22 cellular contexts compared by ENCODE assay signal in genomic region chr1:39865762-39866161, GRCh38. TPM values are rescaled to one million over a fixed set of nuclear protein-coding genes. Genes with fewer than 3 reads are reported as not detected.
"Had no signal": no experiment of that assay in that cellular context is flagged by ENCODE, and none has a peak within 500 bp of the region (broad histone marks: within the 10 kb centered on the region; RNA-seq: fewer than 3 reads in every experiment).

No MANE protein-coding gene starts in this region.

- ATAC-seq: gastrocnemius medialis; heart right ventricle; left lobe of liver; natural killer cell treated with Interleukin-12 subunit alpha and Interleukin-12 subunit beta and Interleukin-15 and Interleukin-18, amount 100 ng/mL, for 72 hours; right cardiac atrium; stimulated activated naive CD8-positive, alpha-beta T cell treated with anti-CD3 and anti-CD28 coated beads, Interleukin-15, Interleukin-2, amounts not matched to agents 100 U/mL and 50 U/mL, for 24 hours had no signal

- H3K4me2 ChIP-seq: neural progenitor cell had no signal

- H3K9ac ChIP-seq: neural progenitor cell had no signal

- H3K4me3 Mint-ChIP-seq: natural killer cell treated with Interleukin-12 subunit alpha and Interleukin-12 subunit beta and Interleukin-15 and Interleukin-18, amount 100 ng/mL, for 72 hours; neural progenitor cell; type B pancreatic cell had no signal

- H3K27me3 ChIP-seq: dorsolateral prefrontal cortex, esophagus muscularis mucosa, gastrocnemius medialis, heart right ventricle, neural progenitor cell, ovary, suprapubic skin, thyroid gland had no signal

- DNase-seq: cortex of kidney; dorsolateral prefrontal cortex; effector CD8-positive, alpha-beta T cell; gastrocnemius medialis; heart right ventricle; hypothalamus; mammary epithelial cell; nucleus accumbens; ovary; right cardiac atrium; small intestine; stimulated activated CD4-positive, alpha-beta T cell treated with anti-CD3 and anti-CD28 coated beads, Interleukin-2, amount 100 ng/mL, for 48 hours; stimulated activated naive CD8-positive, alpha-beta T cell treated with anti-CD3 and anti-CD28 coated beads, Interleukin-15, Interleukin-2, amounts not matched to agents 100 U/mL and 50 U/mL, for 24 hours; thyroid gland had no signal

- H2AFZ ChIP-seq: neural progenitor cell had no signal

- H3K27me3 Mint-ChIP-seq: natural killer cell treated with Interleukin-12 subunit alpha and Interleukin-12 subunit beta and Interleukin-15 and Interleukin-18, amount 100 ng/mL, for 72 hours; progenitor cell of endocrine pancreas; type B pancreatic cell had no signal

- H3K4me3 ChIP-seq: dorsolateral prefrontal cortex, esophagus muscularis mucosa, gastrocnemius medialis, heart right ventricle, neural progenitor cell, ovary, suprapubic skin, thyroid gland had no signal

- H3K9me3 ChIP-seq: esophagus muscularis mucosa, gastrocnemius medialis, heart right ventricle, ovary, suprapubic skin, thyroid gland had no signal

- H3K27ac Mint-ChIP-seq: natural killer cell treated with Interleukin-12 subunit alpha and Interleukin-12 subunit beta and Interleukin-15 and Interleukin-18, amount 100 ng/mL, for 72 hours; neural progenitor cell; progenitor cell of endocrine pancreas; type B pancreatic cell had no signal

- H3K9me3 Mint-ChIP-seq: natural killer cell treated with Interleukin-12 subunit alpha and Interleukin-12 subunit beta and Interleukin-15 and Interleukin-18, amount 100 ng/mL, for 72 hours; type B pancreatic cell had no signal

- H3K27ac ChIP-seq: dorsolateral prefrontal cortex, esophagus muscularis mucosa, gastrocnemius medialis, heart right ventricle, neural progenitor cell, ovary, suprapubic skin, thyroid gland had no signal

- H3K4me1 ChIP-seq: esophagus muscularis mucosa, gastrocnemius medialis, heart right ventricle, neural progenitor cell, thyroid gland had no signal

- H3K4me1 Mint-ChIP-seq: neural progenitor cell had no signal

RNA-seq across cellular contexts. Expression of gene MYCL, which starts 36.0 kb away (rescaled TPM):
- total RNA-seq: fibroblast of villous mesenchyme had no signal
